Comparison of ENCODE assay signal across 1 cellular context in the genomic region with DNA sequence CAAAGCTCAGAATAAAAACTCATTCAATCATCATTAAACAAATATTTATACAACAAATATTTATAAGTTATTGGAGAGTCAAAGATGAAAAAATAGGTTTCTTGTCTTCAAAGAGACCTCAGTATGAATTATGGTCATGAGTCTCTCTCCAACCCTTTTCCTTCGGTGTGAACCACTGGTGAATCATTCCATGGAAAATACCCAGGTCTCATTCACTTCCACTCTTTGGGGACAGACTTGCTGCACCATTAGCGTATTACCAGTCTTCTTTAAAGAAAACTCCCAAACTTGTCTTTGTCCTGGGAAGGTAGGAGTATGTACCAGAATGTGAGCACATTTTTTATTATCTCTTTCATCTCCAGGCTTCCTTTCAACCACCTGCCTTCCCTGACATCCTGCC.
TF ChIP-seq lines count a peak whose summit lies in the region.

No MANE protein-coding gene starts in this region.

TF ChIP-seq in WTC11, 78 proteins besides CTCF, POLR2A, EP300 and RAD21 (continued from another document):
- no peak for TF ChIP-seq ETV6 (CRISPR knock-in tag; IDR thresholded peaks at IDR 0.05)
